ENCODE assay signal across 9 cellular contexts in the genomic region with DNA sequence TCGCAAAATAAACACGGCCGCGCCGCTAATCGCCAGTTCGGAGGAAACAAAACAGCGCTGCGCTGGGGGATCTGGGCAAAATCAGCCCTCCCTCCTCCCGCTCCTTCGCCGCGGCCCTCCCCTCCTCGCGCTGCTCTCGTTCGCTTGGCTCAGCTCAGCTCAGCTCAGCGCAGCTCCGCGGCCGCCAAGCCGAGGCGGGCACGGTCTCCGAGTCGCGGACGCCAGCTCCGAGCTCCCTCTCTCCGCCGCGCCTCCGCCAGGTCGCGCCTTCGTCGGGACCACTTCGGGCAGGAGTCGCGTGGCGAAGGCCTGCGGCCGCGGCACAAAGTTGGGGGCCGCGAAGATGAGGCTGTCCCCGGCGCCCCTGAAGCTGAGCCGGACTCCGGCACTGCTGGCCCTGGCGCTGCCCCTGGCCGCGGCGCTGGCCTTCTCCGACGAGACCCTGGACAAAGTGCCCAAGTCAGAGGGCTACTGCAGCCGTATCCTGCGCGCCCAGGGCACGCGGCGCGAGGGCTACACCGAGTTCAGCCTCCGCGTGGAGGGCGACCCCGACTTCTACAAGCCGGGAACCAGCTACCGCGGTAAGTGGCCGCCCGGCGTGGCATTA. TPM values are rescaled to one million over a fixed set of nuclear protein-coding genes. Genes with fewer than 3 reads are reported as not detected.
DNase-seq lines count a peak whose midpoint lies in the region; ATAC-seq, FAIRE-seq and TF ChIP-seq lines count a peak whose summit lies in the region.
"Had no signal": no experiment of that assay in that cellular context is flagged by ENCODE, and none has a peak within 500 bp of the region (broad histone marks: within the 10 kb centered on the region; RNA-seq: fewer than 3 reads in every experiment).

A gene (plus strand): TSS at position 162 of the 607 bp plus-strand sequence. CDS start 182 bp downstream, at position 344.

- TF ChIP-seq CTCF in glutamatergic neuron (IDR thresholded peaks at IDR 0.05; ENCODE audit: partially characterized antibody, unreplicated experiment), result peak; percentile 13
- no peak for TF ChIP-seq CTCF in pancreas (IDR thresholded peaks at IDR 0.05)
- TF ChIP-seq CTCF in lower leg skin (IDR thresholded peaks at IDR 0.05), result no peak

- WGBS in pancreas, 2 donors, result 1 to 2% methylated on average over 65 to 74 of the region's 74 CpGs
- 2% methylated on average over 20 to 42 of the region's 74 CpGs for WGBS in lower leg skin, 2 donors

- peak; percentile 63 for ATAC-seq in activated T-helper 17 cell treated with anti-CD3 and anti-CD28 coated beads, Interleukin-2, amount 50 U/mL, for 72 hours (replicated peaks)
- ATAC-seq in pancreas (peak; percentile 73 to 86 (median 80)), GM21619 (IDR thresholded peaks at IDR 0.05; ENCODE audit: unreplicated experiment) (no peak)

- intact Hi-C loops in pancreas (cut with DNase I) (loop anchor here in 1 of 3 donors (10.0 kb wide), 1 partner anchor 182 kb away; no protein-coding TSS in a partner anchor), lower leg skin (cut with DNase I; ENCODE audit: low total_unique reads) (no loop called here)

- H3K4me1 Mint-ChIP-seq in activated T-helper 17 cell treated with anti-CD3 and anti-CD28 coated beads, Interleukin-2, amount 50 U/mL, for 72 hours, result peaks cover 7% of the 10 kb centered on the region
- peaks cover 2% of the 10 kb centered on the region for H3K4me1 Mint-ChIP-seq in glutamatergic neuron (ENCODE audit: low read depth, unreplicated experiment)

- H3K4me3 ChIP-seq in pancreas (peak within 1 kb of the TSS; percentile 5 to 44 (median 22)), lower leg skin (ENCODE audit: low read depth, poor library complexity, severe bottlenecking) (no peak within 1 kb of the TSS)
- H3K4me3 ChIP-seq: A549 had no signal

- H3K27me3 ChIP-seq in pancreas, result peaks cover 0 to 23% (median 2%) of the 10 kb centered on the region in 4 donors

- no peaks in the 10 kb centered on the region for H3K9me3 Mint-ChIP-seq in activated T-helper 17 cell treated with anti-CD3 and anti-CD28 coated beads, Interleukin-2, amount 50 U/mL, for 72 hours
- peaks cover 2% of the 10 kb centered on the region for H3K9me3 Mint-ChIP-seq in glutamatergic neuron (ENCODE audit: unreplicated experiment)

- no peak within 1 kb of the TSS for H3K27ac Mint-ChIP-seq in activated T-helper 17 cell treated with anti-CD3 and anti-CD28 coated beads, Interleukin-2, amount 50 U/mL, for 72 hours
- no peak within 1 kb of the TSS for H3K27ac Mint-ChIP-seq in glutamatergic neuron (ENCODE audit: unreplicated experiment)

- FAIRE-seq in pancreas (lab: Jason Lieb, UNC), result no peak
- FAIRE-seq: A549 had no signal

- DNase-seq in DMS53 (lab: John Stamatoyannopoulos, UW) (peak; percentile 66), DMS53 treated with DMSO at 0.1 percent for 48 hours (lab: John Stamatoyannopoulos, UW; ENCODE audit: unreplicated experiment) (no peak), glutamatergic neuron (peak; percentile 77), pancreas (peak; percentile 20 to 80 (median 38)), lower leg skin (ENCODE audit: low spot score in 2 of 2) (no peak), kidney glomerular epithelial cell (lab: John Stamatoyannopoulos, UW) (no peak)

- no peak for TF ChIP-seq POLR2A in lower leg skin (IDR thresholded peaks at IDR 0.05)

- H3K36me3 Mint-ChIP-seq in activated T-helper 17 cell treated with anti-CD3 and anti-CD28 coated beads, Interleukin-2, amount 50 U/mL, for 72 hours (ENCODE audit: low read depth), result no peaks in the 10 kb centered on the region
- no peaks in the 10 kb centered on the region for H3K36me3 Mint-ChIP-seq in glutamatergic neuron (ENCODE audit: unreplicated experiment)

- no peaks in the 10 kb centered on the region for H3K9me3 ChIP-seq in pancreas
- H3K9me3 ChIP-seq: A549 had no signal

- no peak within 1 kb of the TSS for H3K27ac ChIP-seq in pancreas
- H3K27ac ChIP-seq: A549 had no signal

- H3K4me1 ChIP-seq in pancreas, result peaks cover 0 to 3% (median 0%) of the 10 kb centered on the region in 3 donors

- H3K36me3 ChIP-seq in pancreas, result no peaks in the 10 kb centered on the region

- H3K4me3 Mint-ChIP-seq in activated T-helper 17 cell treated with anti-CD3 and anti-CD28 coated beads, Interleukin-2, amount 50 U/mL, for 72 hours, result peak within 1 kb of the TSS; percentile 68
- peak within 1 kb of the TSS; percentile 87 for H3K4me3 Mint-ChIP-seq in glutamatergic neuron (ENCODE audit: unreplicated experiment)

- peaks cover 45% of the 10 kb centered on the region for H3K27me3 Mint-ChIP-seq in activated T-helper 17 cell treated with anti-CD3 and anti-CD28 coated beads, Interleukin-2, amount 50 U/mL, for 72 hours
- H3K27me3 Mint-ChIP-seq in glutamatergic neuron (ENCODE audit: unreplicated experiment), result peaks cover 26% of the 10 kb centered on the region

RNA-seq across cellular contexts. Expression of the gene that starts here (rescaled TPM):
- under 1 TPM; 0.06 to 0.90 TPM for total RNA-seq in activated T-helper 17 cell treated with anti-CD3 and anti-CD28 coated beads, Interleukin-2, amount 50 U/mL, for 72 hours
- total RNA-seq in glutamatergic neuron (ENCODE audit: unreplicated experiment), result 0.81 TPM
- 10 to 100 TPM in 2 of 6 donors, 1 to 10 TPM in 2, under 1 TPM in 2; 0.83 to 17.5 (median 4.5) TPM for total RNA-seq in pancreas
- under 1 TPM; 0.85 to 0.99 TPM for polyA plus RNA-seq in pancreas
- 10 to 100 TPM in 1 of 4 donors, 1 to 10 TPM in 3; 3.8 to 12.3 (median 5.1) TPM for total RNA-seq in lower leg skin
- polyA plus RNA-seq: A549 had no signal

Comparison
In these comparisons a context has a peak if more than half of its experiments do, and no peak if none do; other contexts are left out.
1. DNase-seq: peak in DMS53 (single experiment) and pancreas (6 of 6); none in DMS53 treated with DMSO at 0.1 percent for 48 hours (single experiment), lower leg skin (0 of 2) and kidney glomerular epithelial cell (single experiment).
2. Peak in ATAC-seq in activated T-helper 17 cell treated with anti-CD3 and anti-CD28 coated beads, Interleukin-2, amount 50 U/mL, for 72 hours; RNA of the gene not detected or under 1 TPM.
3. Peak in DNase-seq in glutamatergic neuron; RNA of the gene not detected or under 1 TPM.